In the genomic region with DNA sequence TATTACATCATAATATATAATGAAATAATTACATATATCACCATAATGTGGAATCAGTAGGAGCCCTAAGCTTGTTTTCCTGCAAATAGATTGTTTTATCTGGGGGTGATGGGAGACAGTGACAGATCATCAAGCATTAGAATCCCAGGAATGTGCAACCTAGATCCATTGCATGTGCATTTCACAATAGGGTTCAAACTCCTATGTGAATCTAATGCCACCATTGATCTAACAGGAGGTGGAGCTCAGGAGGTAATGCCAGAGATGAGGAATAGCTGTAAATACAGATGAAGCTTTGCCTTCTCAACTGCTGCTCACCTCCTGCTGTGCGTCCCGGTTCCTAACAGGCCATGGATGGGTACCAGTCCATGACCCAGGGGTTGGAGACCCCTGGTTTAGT, we compare ENCODE assay signal across 34 cellular contexts.
"Had no signal": no experiment of that assay in that cellular context is flagged by ENCODE, and none has a peak within 500 bp of the region (broad histone marks: within the 10 kb centered on the region; RNA-seq: fewer than 3 reads in every experiment).

No MANE protein-coding gene starts in this region.

- H3K9me3 ChIP-seq: adrenal gland, body of pancreas, breast epithelium had no signal

- ATAC-seq: activated CD8-positive, alpha-beta T cell treated with anti-CD3 and anti-CD28 coated beads for 36 hours; activated naive CD4-positive, alpha-beta T cell treated with anti-CD3 and anti-CD28 coated beads, Interleukin-2, amount 50 U/mL, for 72 hours; activated T-cell treated with anti-CD3 and anti-CD28 coated beads, Interleukin-2, amount 50 U/mL, for 4 hours; activated T-cell treated with anti-CD3 and anti-CD28 coated beads, Interleukin-2, amount 50 U/mL, for 72 hours; activated T-helper 17 cell treated with anti-CD3 and anti-CD28 coated beads, Interleukin-2, amount 50 U/mL, for 72 hours; body of pancreas had no signal

- H3K27me3 ChIP-seq: adrenal gland, body of pancreas, brain microvascular endothelial cell, breast epithelium had no signal

- H3K4me1 ChIP-seq: adrenal gland, body of pancreas, breast epithelium had no signal

- H3K27ac ChIP-seq: adrenal gland, body of pancreas, brain microvascular endothelial cell, breast epithelium, VCaP had no signal

- FAIRE-seq: astrocyte, TTC549 had no signal

- H3K4me3 ChIP-seq: adrenal gland, body of pancreas, breast epithelium had no signal

- DNase-seq: activated B cell treated with CpG ODN at 0.5 μM for 24 hours; activated CD4-positive, alpha-beta memory T cell treated with anti-CD3 and anti-CD28 coated beads for 36 hours; activated CD4-positive, alpha-beta T cell treated with anti-CD3 and anti-CD28 coated beads for 4 hours; activated CD4-positive, alpha-beta T cell treated with anti-CD3 and anti-CD28 coated beads, Interleukin-2, amount 10 ng/mL, durations not matched to agents 24 days and 14 days; activated CD4-positive, alpha-beta T cell treated with anti-CD3 and anti-CD28 coated beads, Interleukin-2, amount 50 U/mL, for 1 hour; activated CD4-positive, alpha-beta T cell treated with anti-CD3 and anti-CD28 coated beads, Interleukin-2, amount 50 U/mL, for 4 hours; activated CD4-positive, CD25-positive, alpha-beta regulatory T cell treated with anti-CD3 and anti-CD28 coated beads, Interleukin-2, amount 50 U/mL, for 72 hours; activated CD8-positive, alpha-beta memory T cell treated with anti-CD3 and anti-CD28 coated beads, Interleukin-2, amount 50 U/mL, for 4 hours; activated CD8-positive, alpha-beta T cell treated with anti-CD3 and anti-CD28 coated beads for 36 hours; activated effector memory CD4-positive, alpha-beta T cell treated with anti-CD3 and anti-CD28 coated beads, Interleukin-2, amount 50 U/mL, for 16 hours; activated gamma-delta T cell treated with Interleukin-2 at 50 U/mL for 16 hours; activated naive CD4-positive, alpha-beta T cell; activated naive CD4-positive, alpha-beta T cell treated with anti-CD3 and anti-CD28 coated beads for 36 hours; activated naive CD4-positive, alpha-beta T cell treated with anti-CD3 and anti-CD28 coated beads, Interleukin-2, amount 50 U/mL, for 16 hours; activated naive CD8-positive, alpha-beta T cell treated with anti-CD3 and anti-CD28 coated beads for 36 hours; activated T-cell treated with anti-CD3 and anti-CD28 coated beads for 4 hours; activated T-cell treated with anti-CD3 and anti-CD28 coated beads, Interleukin-2, amount 50 U/mL, for 1 hour; activated T-cell treated with anti-CD3 and anti-CD28 coated beads, Interleukin-2, amount 50 U/mL, for 4 hours; activated T-cell treated with anti-CD3 and anti-CD28 coated beads, Interleukin-2, amount 50 U/mL, for 72 hours; adrenal gland; amniotic stem cell; aorta; body of pancreas; brain microvascular endothelial cell; central memory CD4-positive, alpha-beta T cell; T-helper 1 cell; T-helper 2 cell; T-helper 9 cell had no signal

- H3K36me3 ChIP-seq: adrenal gland, brain microvascular endothelial cell, breast epithelium had no signal
